Comparison of ENCODE assay signal across 8 cellular contexts in the genomic region with DNA sequence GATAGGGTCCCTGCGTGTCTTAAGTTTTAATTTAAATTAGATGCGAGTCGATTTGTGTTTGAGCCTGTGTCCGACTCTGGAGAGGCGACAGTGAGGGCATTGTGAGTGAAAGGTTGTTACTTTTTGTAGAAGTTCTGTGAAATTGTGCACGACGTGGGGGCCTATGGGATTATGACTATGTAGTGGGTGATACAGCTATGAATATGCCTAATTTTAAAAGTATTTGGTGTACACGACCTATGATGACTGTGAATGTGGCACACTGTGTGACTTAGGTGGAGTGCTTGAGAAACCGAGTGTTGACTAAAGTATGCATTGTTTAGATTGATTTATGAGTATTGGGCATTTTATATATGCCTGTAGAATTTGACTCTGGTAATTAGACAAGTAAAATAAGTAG. TPM values are rescaled to one million over a fixed set of nuclear protein-coding genes. Genes with fewer than 3 reads are reported as not detected.
A peak's percentile ranks its signal among the peaks of the same experiment; 100 is the strongest.
DNase-seq lines count a peak whose midpoint lies in the region; ATAC-seq, FAIRE-seq and TF ChIP-seq lines count a peak whose summit lies in the region.

No MANE protein-coding gene starts in this region.

- TF ChIP-seq RAD21 in neural cell (conservative IDR thresholded peaks at IDR 0.05), result no peak

- peaks cover 12 to 22% (median 16%) of the 10 kb centered on the region in 10 experiments for H3K4me1 ChIP-seq in BLaER1 treated with 17β-estradiol and CSF1 and Interleukin-3, amounts not matched to agents 10 nM and 100 nM
- peaks cover 4% of the 10 kb centered on the region for H3K4me1 ChIP-seq in ectodermal cell (ENCODE audit: control insufficient read depth, insufficient read depth, low read length)

- peak overlapping the region; percentile 86 for H2AFZ ChIP-seq in neural cell (ENCODE audit: low read depth, low read length)

- peak overlapping the region; percentile 84 to 93 (median 88) for H3K9ac ChIP-seq in BLaER1 treated with 17β-estradiol and CSF1 and Interleukin-3, amounts not matched to agents 10 nM and 100 nM
- H3K9ac ChIP-seq in neural cell (ENCODE audit: low read length), result peak overlapping the region; percentile 82

- H3K36me3 ChIP-seq in BLaER1 treated with 17β-estradiol and CSF1 and Interleukin-3, amounts not matched to agents 10 nM and 100 nM, result peaks cover 57 to 76% (median 64%) of the 10 kb centered on the region in 11 experiments
- H3K36me3 ChIP-seq in ectodermal cell (ENCODE audit: control insufficient read depth, insufficient read depth, low read length) (peaks cover 42% of the 10 kb centered on the region), neural cell (ENCODE audit: insufficient read depth, low read length) (peaks cover 22% of the 10 kb centered on the region)

- no peak for ATAC-seq in HG03460 (IDR thresholded peaks at IDR 0.05; ENCODE audit: unreplicated experiment)

- no peaks in the 10 kb centered on the region for H3K9me2 ChIP-seq in neural cell (ENCODE audit: insufficient read depth, low read length)

- no peaks in the 10 kb centered on the region for H3K27me3 ChIP-seq in BLaER1 treated with 17β-estradiol and CSF1 and Interleukin-3, amounts not matched to agents 10 nM and 100 nM
- H3K27me3 ChIP-seq in ectodermal cell (ENCODE audit: control insufficient read depth, insufficient read depth, low read length, poor library complexity, severe bottlenecking) (no peaks in the 10 kb centered on the region), neural cell (ENCODE audit: insufficient read depth, low read depth, low read length) (no peaks in the 10 kb centered on the region)

- H3K4me2 ChIP-seq in BLaER1 treated with 17β-estradiol and CSF1 and Interleukin-3, amounts not matched to agents 10 nM and 100 nM, result peak overlapping the region; percentile 83 to 95 (median 90)
- H3K4me2 ChIP-seq in neural cell (ENCODE audit: low read length), result peak overlapping the region; percentile 93

- no peak for TF ChIP-seq EP300 in neural cell (conservative IDR thresholded peaks at IDR 0.05; ENCODE audit: poor library complexity, severe bottlenecking)

- peaks cover 59 to 80% (median 70%) of the 10 kb centered on the region in 11 experiments for H3K9me3 ChIP-seq in BLaER1 treated with 17β-estradiol and CSF1 and Interleukin-3, amounts not matched to agents 10 nM and 100 nM (replicated peaks in 1 of 11)
- peaks cover 8% of the 10 kb centered on the region for H3K9me3 ChIP-seq in ectodermal cell (ENCODE audit: control insufficient read depth, low read length)
- H3K9me3 ChIP-seq in neural cell (ENCODE audit: low read length), result peaks cover 8% of the 10 kb centered on the region

- DNase-seq in LNCaP clone FGC (ENCODE audit: low read depth) (no peak), HPDE6-E6E7 (ENCODE audit: extremely low spot score) (no peak), NOMO-1 treated with DMSO at 0.1 percent for 48 hours (lab: John Stamatoyannopoulos, UW; ENCODE audit: unreplicated experiment) (no peak), GM19239 (ENCODE audit: insufficient read length, low spot score) (no peak)

- H3F3A ChIP-seq in neural cell (ENCODE audit: insufficient read depth, low read length, poor library complexity, severe bottlenecking), result no peaks in the 10 kb centered on the region

- 16 to 18% methylated on average over 9 of the region's 9 CpGs for WGBS in ectodermal cell, 2 experiments

- no peak for TF ChIP-seq CTCF in LNCaP clone FGC (IDR thresholded peaks at IDR 0.05; ENCODE audit: control insufficient read depth, extremely low read depth, insufficient read depth)
- no peak for TF ChIP-seq CTCF in neural cell (IDR thresholded peaks at IDR 0.05; ENCODE audit: poor library complexity, severe bottlenecking)

- peak overlapping the region; percentile 39 to 86 (median 81); a peak in 21 of 22 replicates for H3K27ac ChIP-seq in BLaER1 treated with 17β-estradiol and CSF1 and Interleukin-3, amounts not matched to agents 10 nM and 100 nM
- no peak overlapping the region for H3K27ac ChIP-seq in ectodermal cell (ENCODE audit: insufficient read depth, low read depth, low read length, poor library complexity, severe bottlenecking)
- peak overlapping the region; percentile 60 for H3K27ac ChIP-seq in neural cell (ENCODE audit: low read length)

- peak overlapping the region; percentile 80 to 96 (median 88) for H3K4me3 ChIP-seq in BLaER1 treated with 17β-estradiol and CSF1 and Interleukin-3, amounts not matched to agents 10 nM and 100 nM
- H3K4me3 ChIP-seq in LNCaP clone FGC (ENCODE audit: low read depth, low read length), result peak overlapping the region; percentile 99
- peak overlapping the region; percentile 84 for H3K4me3 ChIP-seq in ectodermal cell (ENCODE audit: insufficient read depth, low read depth, low read length)
- H3K4me3 ChIP-seq in neural cell (ENCODE audit: low read length), result peak overlapping the region; percentile 99

- H3K79me2 ChIP-seq in neural cell (replicated peaks; ENCODE audit: insufficient read depth, low read length), result peaks cover 29% of the 10 kb centered on the region

- FAIRE-seq in GM19239 (lab: Jason Lieb, UNC), result no peak

- H4K20me1 ChIP-seq in BLaER1 treated with 17β-estradiol and CSF1 and Interleukin-3, amounts not matched to agents 10 nM and 100 nM, result no peaks in the 10 kb centered on the region; a peak in 1 of 22 replicates
- no peaks in the 10 kb centered on the region for H4K20me1 ChIP-seq in neural cell (ENCODE audit: insufficient read depth)

TF ChIP-seq in neural cell, 6 proteins besides CTCF, POLR2A, EP300 and RAD21:
- TF ChIP-seq, protein P1, sequence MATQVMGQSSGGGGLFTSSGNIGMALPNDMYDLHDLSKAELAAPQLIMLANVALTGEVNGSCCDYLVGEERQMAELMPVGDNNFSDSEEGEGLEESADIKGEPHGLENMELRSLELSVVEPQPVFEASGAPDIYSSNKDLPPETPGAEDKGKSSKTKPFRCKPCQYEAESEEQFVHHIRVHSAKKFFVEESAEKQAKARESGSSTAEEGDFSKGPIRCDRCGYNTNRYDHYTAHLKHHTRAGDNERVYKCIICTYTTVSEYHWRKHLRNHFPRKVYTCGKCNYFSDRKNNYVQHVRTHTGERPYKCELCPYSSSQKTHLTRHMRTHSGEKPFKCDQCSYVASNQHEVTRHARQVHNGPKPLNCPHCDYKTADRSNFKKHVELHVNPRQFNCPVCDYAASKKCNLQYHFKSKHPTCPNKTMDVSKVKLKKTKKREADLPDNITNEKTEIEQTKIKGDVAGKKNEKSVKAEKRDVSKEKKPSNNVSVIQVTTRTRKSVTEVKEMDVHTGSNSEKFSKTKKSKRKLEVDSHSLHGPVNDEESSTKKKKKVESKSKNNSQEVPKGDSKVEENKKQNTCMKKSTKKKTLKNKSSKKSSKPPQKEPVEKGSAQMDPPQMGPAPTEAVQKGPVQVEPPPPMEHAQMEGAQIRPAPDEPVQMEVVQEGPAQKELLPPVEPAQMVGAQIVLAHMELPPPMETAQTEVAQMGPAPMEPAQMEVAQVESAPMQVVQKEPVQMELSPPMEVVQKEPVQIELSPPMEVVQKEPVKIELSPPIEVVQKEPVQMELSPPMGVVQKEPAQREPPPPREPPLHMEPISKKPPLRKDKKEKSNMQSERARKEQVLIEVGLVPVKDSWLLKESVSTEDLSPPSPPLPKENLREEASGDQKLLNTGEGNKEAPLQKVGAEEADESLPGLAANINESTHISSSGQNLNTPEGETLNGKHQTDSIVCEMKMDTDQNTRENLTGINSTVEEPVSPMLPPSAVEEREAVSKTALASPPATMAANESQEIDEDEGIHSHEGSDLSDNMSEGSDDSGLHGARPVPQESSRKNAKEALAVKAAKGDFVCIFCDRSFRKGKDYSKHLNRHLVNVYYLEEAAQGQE (IDR thresholded peaks at IDR 0.05; ENCODE audit: borderline replicate concordance), result no peak
- TF ChIP-seq EZH2 (IDR thresholded peaks at IDR 0.05; ENCODE audit: borderline replicate concordance, insufficient read depth, low read length, poor library complexity, severe bottlenecking), result no peak
- TF ChIP-seq MXI1 (conservative IDR thresholded peaks at IDR 0.05; ENCODE audit: poor library complexity, severe bottlenecking), result no peak
- TF ChIP-seq SMC3 (conservative IDR thresholded peaks at IDR 0.05; ENCODE audit: poor library complexity), result no peak

RNA-seq across cellular contexts. Expression of a gene that starts 0.6 kb away (rescaled TPM):
- 16.0 TPM for polyA plus RNA-seq in ectodermal cell (2013, experiment 1 of 4)
- 20.6 TPM for polyA plus RNA-seq in ectodermal cell (2013, experiment 2 of 4)
- polyA plus RNA-seq in ectodermal cell (2013, experiment 3 of 4), result 15.6 TPM
- polyA plus RNA-seq in ectodermal cell (2013, experiment 4 of 4), result 18.1 TPM
- 18.4 and 20.8 TPM in 2 replicates for polyA plus RNA-seq in neural cell
- polyA minus RNA-seq in neural cell, result 27.6 and 30.2 TPM in 2 replicates

RNA-seq across cellular contexts. Expression of a gene that starts 21.4 kb away (rescaled TPM):
- polyA plus RNA-seq in ectodermal cell (2013, experiment 1 of 4), result 9.9 TPM
- polyA plus RNA-seq in ectodermal cell (2013, experiment 2 of 4), result 11.8 TPM
- 7.5 TPM for polyA plus RNA-seq in ectodermal cell (2013, experiment 3 of 4)
- polyA plus RNA-seq in ectodermal cell (2013, experiment 4 of 4), result 9.6 TPM
- polyA plus RNA-seq in neural cell, result 28.1 and 32.4 TPM in 2 replicates
- polyA minus RNA-seq in neural cell, result 38.2 and 47.9 TPM in 2 replicates
